In the genomic region with DNA sequence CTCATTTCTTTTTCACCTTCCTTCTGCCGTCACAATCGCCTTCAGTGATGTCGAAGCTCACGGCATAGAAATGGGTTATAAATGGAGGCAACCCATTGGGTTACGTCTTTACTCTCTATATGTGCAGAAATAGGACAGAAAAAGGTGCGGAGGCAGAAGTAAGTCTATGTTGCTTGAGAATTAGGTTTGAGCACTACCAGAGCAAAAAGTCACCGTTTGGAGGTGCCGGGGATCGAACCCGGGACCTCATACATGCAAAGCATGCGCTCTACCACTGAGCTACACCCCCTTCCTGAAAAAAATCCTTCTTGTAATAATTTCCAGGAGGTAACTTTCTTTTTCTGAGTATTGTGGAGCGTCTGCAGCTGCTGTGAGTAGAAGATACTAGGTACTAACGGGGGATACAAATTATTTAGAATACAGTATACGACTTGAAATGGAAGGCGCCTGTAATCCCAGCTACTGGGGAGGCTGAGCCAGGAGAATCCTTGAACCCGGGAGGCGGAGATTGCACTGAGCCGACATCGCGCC, we compare ENCODE assay signal across 1 cellular context.
A peak's percentile ranks its signal among the peaks of the same experiment; 100 is the strongest.
TF ChIP-seq lines count a peak whose summit lies in the region.

No MANE protein-coding gene starts in this region.

TF ChIP-seq in H1, 55 proteins besides CTCF, POLR2A, EP300 and RAD21 (continued from another document):
- TF ChIP-seq NANOG (IDR thresholded peaks at IDR 0.05; ENCODE audit: insufficient read depth, low read depth, low read length, poor library complexity, severe bottlenecking) (no peak), RBBP5 (IDR thresholded peaks at IDR 0.05; ENCODE audit: borderline replicate concordance, low read depth, low read length) (peak; percentile 88; the same call in 1 of the 2 replicates), HDAC6 (IDR thresholded peaks at IDR 0.05; ENCODE audit: low read depth, low read length) (no peak), ASH2L (IDR thresholded peaks at IDR 0.05; ENCODE audit: low read length) (peak; percentile 90), TBP (IDR thresholded peaks at IDR 0.05; ENCODE audit: low read depth, low read length) (peak; percentile 99), CEBPB (IDR thresholded peaks at IDR 0.05; ENCODE audit: low read depth, low read length) (no peak), RNF2 (IDR thresholded peaks at IDR 0.05; ENCODE audit: borderline replicate concordance, low read depth, low read length, missing control alignments, poor library complexity, severe bottlenecking) (no peak), SIN3A (conservative IDR thresholded peaks at IDR 0.05 in 1 of 2, IDR thresholded peaks at IDR 0.05 in 1 of 2; ENCODE audit: low read depth in 1 of 2, low read length in 2 of 2) (no peak)
- TF ChIP-seq, protein P1, sequence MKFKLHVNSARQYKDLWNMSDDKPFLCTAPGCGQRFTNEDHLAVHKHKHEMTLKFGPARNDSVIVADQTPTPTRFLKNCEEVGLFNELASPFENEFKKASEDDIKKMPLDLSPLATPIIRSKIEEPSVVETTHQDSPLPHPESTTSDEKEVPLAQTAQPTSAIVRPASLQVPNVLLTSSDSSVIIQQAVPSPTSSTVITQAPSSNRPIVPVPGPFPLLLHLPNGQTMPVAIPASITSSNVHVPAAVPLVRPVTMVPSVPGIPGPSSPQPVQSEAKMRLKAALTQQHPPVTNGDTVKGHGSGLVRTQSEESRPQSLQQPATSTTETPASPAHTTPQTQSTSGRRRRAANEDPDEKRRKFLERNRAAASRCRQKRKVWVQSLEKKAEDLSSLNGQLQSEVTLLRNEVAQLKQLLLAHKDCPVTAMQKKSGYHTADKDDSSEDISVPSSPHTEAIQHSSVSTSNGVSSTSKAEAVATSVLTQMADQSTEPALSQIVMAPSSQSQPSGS (IDR thresholded peaks at IDR 0.05; ENCODE audit: low read length) = no peak
